8 cellular contexts compared by ENCODE assay signal in genomic region chr5:80238778-80239679, GRCh38. TPM values are rescaled to one million over a fixed set of nuclear protein-coding genes. Genes with fewer than 3 reads are reported as not detected.
A peak's percentile ranks its signal among the peaks of the same experiment; 100 is the strongest.
DNase-seq lines count a peak whose midpoint lies in the region; ATAC-seq and TF ChIP-seq lines count a peak whose summit lies in the region.

No MANE protein-coding gene starts in this region.

- TF ChIP-seq CTCF in BE2C (IDR thresholded peaks at IDR 0.05; ENCODE audit: low read depth, low read length) (no peak), astrocyte of the cerebellum (IDR thresholded peaks at IDR 0.05; ENCODE audit: low read depth, low read length, missing control alignments) (no peak), left lung (IDR thresholded peaks at IDR 0.05) (no peak), upper lobe of right lung (IDR thresholded peaks at IDR 0.05) (no peak)

- DNase-seq in BE2C (peak; percentile 81), NCI-H1092 (lab: John Stamatoyannopoulos, UW) (peak; percentile 65), astrocyte of the cerebellum (ENCODE audit: low read depth) (peak; percentile 81), left lung (peak in 1 of 2 donors; percentile 63), upper lobe of right lung (no peak), OCI-M2 (lab: John Stamatoyannopoulos, UW; ENCODE audit: unreplicated experiment) (no peak)

- no peaks in the 10 kb centered on the region for H3K27me3 ChIP-seq in BE2C
- H3K27me3 ChIP-seq in left lung = no peaks in the 10 kb centered on the region
- H3K27me3 ChIP-seq in upper lobe of right lung = no peaks in the 10 kb centered on the region

- intact Hi-C loops in left lung (cut with DNase I) (no loop called here), upper lobe of right lung (cut with DNase I) (no loop called here)

- H3K27ac ChIP-seq in left lung = peak overlapping the region in 1 of 2 donors; percentile 53
- H3K27ac ChIP-seq in upper lobe of right lung = peak overlapping the region; percentile 20

- peak overlapping the region; percentile 20 for H3K4me3 ChIP-seq in BE2C (ENCODE audit: low read depth, low read length)
- no peak overlapping the region for H3K4me3 ChIP-seq in astrocyte of the cerebellum (ENCODE audit: low read depth, low read length)
- H3K4me3 ChIP-seq in left lung = no peak overlapping the region
- no peak overlapping the region for H3K4me3 ChIP-seq in upper lobe of right lung

- H3K9me3 ChIP-seq in BE2C (peaks cover 3% of the 10 kb centered on the region; the same call in 1 of the 2 replicates), left lung (peaks cover 0 to 14% of the 10 kb centered on the region in 2 donors), upper lobe of right lung (no peaks in the 10 kb centered on the region)

- H3K36me3 ChIP-seq in BE2C (peaks cover 17% of the 10 kb centered on the region), left lung (peaks cover 0 to 15% of the 10 kb centered on the region in 2 donors), upper lobe of right lung (peaks cover 12% of the 10 kb centered on the region)

- H3K4me1 ChIP-seq in BE2C (peaks cover 11% of the 10 kb centered on the region), left lung (peaks cover 21 to 31% of the 10 kb centered on the region in 2 donors), upper lobe of right lung (peaks cover 18% of the 10 kb centered on the region)

- in situ Hi-C loops in astrocyte of the cerebellum (cut with HindIII; ENCODE audit: low sequenced_read_pairs) = no loop called here

- ATAC-seq in left lung (peak; percentile 57), upper lobe of right lung (peak; percentile 32), HG03354 (IDR thresholded peaks at IDR 0.05; ENCODE audit: poor library complexity, severe bottlenecking, unreplicated experiment) (no peak), HG03135 (IDR thresholded peaks at IDR 0.05; ENCODE audit: unreplicated experiment) (no peak)

RNA-seq across cellular contexts. Expression of gene SERINC5, which starts 16.8 kb away (rescaled TPM):
- 43.1 TPM for polyA plus RNA-seq in BE2C (2012; ENCODE audit: insufficient read depth, insufficient read length, low read depth)
- total RNA-seq in left lung = 10 to 100 TPM; 57.0 to 80.7 TPM
- total RNA-seq in upper lobe of right lung = 60.4 TPM

Comparison
In these comparisons a context has a peak if more than half of its experiments do, and no peak if none do; other contexts are left out.
1. DNase-seq: peak in BE2C (single experiment), NCI-H1092 (single experiment) and astrocyte of the cerebellum (single experiment); none in upper lobe of right lung (single experiment) and OCI-M2 (single experiment).
2. ATAC-seq: peak in left lung (single experiment) and upper lobe of right lung (single experiment); none in HG03354 (single experiment) and HG03135 (single experiment).